ENCODE assay signal across 8 cellular contexts in the genomic region with DNA sequence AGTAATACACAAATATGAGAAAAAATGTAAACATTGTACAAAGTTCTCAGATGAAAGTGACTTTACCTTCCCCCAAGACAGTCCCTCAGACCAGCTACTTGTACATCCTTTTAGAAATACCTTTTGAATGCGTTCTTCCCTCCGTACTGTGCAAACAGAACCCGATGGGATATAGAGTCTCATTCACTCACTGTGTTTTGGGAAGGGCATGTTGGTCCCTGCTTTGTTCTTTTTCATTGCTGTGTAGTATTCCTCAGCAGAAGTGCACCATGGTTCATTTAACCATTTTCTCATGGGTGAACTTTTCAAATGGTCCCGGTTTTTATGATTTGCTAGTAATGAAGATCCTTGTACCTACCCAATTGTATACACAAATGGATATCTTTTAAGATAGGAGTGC.
"Had no signal": no experiment of that assay in that cellular context is flagged by ENCODE, and none has a peak within 500 bp of the region (broad histone marks: within the 10 kb centered on the region; RNA-seq: fewer than 3 reads in every experiment).

No MANE protein-coding gene starts in this region.

- ATAC-seq: GM23338, HCT116, HepG2 had no signal

- H3K36me3 ChIP-seq: HAP-1 had no signal

- H3K4me2 ChIP-seq: GM23338 had no signal

- H3K9me3 ChIP-seq: HAP-1 had no signal

- H2AFZ ChIP-seq: GM23338 had no signal

- FAIRE-seq: HepG2 had no signal

- H3K27ac ChIP-seq: HL-60 had no signal

- DNase-seq: H7, HFFc6, KG1 had no signal

- H3K4me1 ChIP-seq: HAP-1 had no signal

- H3K4me3 ChIP-seq: GM23338, HAP-1 had no signal
